ENCODE assay signal across 2 cellular contexts in the genomic region with DNA sequence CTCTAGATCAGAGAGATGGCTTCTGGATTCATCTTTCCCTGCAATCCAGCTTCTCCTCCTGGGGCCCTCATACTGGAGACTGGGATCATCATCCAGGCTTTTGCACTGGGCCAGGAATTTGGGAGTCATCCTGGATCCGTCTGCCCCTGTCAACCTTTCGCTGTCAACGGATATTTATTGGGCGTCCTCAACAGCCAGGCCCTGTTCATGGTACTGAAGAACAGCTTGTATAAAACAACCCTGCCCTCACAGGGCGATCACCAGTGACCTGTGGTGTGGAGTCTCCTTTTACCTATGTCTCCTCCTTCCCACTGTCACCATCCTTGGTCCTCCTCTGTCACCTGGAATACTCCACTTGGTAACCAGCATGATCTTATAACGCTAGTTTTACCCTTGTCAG. TPM values are rescaled to one million over a fixed set of nuclear protein-coding genes. Genes with fewer than 3 reads are reported as not detected.
"Had no signal": no experiment of that assay in that cellular context is flagged by ENCODE, and none has a peak within 500 bp of the region (broad histone marks: within the 10 kb centered on the region; RNA-seq: fewer than 3 reads in every experiment).

No MANE protein-coding gene starts in this region.

RNA-seq across cellular contexts. Expression of gene HOXC4, which starts 48.6 kb away (rescaled TPM):
- total RNA-seq: Right ventricle myocardium inferior, Right ventricle myocardium superior had no signal
